9 cellular contexts compared by ENCODE assay signal in genomic region chrX:39645059-39645895, GRCh38.
A peak's percentile ranks its signal among the peaks of the same experiment; 100 is the strongest.
DNase-seq lines count a peak whose midpoint lies in the region; ATAC-seq and TF ChIP-seq lines count a peak whose summit lies in the region.
"Had no signal": no experiment of that assay in that cellular context is flagged by ENCODE, and none has a peak within 500 bp of the region (broad histone marks: within the 10 kb centered on the region; RNA-seq: fewer than 3 reads in every experiment).

No MANE protein-coding gene starts in this region.

- no peak for TF ChIP-seq POLR2A in NB4 (IDR thresholded peaks at IDR 0.05; ENCODE audit: extremely low read depth, insufficient read length)

- H4K20me1 ChIP-seq in fibroblast of lung (ENCODE audit: control insufficient read depth, extremely low read depth, insufficient read depth, low read length), result no peaks in the 10 kb centered on the region

- no peaks in the 10 kb centered on the region for H3K79me2 ChIP-seq in fibroblast of lung (ENCODE audit: control insufficient read depth, insufficient read depth, low read length)

- H3K9me3 Mint-ChIP-seq in CD8-positive, alpha-beta T cell, result no peaks in the 10 kb centered on the region

- peak overlapping the region; percentile 36 for H3K9ac ChIP-seq in fibroblast of lung (ENCODE audit: insufficient read depth, low read length)

- H3K4me3 ChIP-seq in BE2C (ENCODE audit: low read depth, low read length), result no peak overlapping the region
- H3K4me3 ChIP-seq in NB4 (ENCODE audit: low read depth, low read length), result no peak overlapping the region
- no peak overlapping the region for H3K4me3 ChIP-seq in fibroblast of lung (replicated peaks in 1 of 4; ENCODE audit: control extremely low read depth in 1 of 4, insufficient read depth in 1 of 4, low read depth in 3 of 4, low read length in 4 of 4)
- no peak overlapping the region for H3K4me3 ChIP-seq in CD8-positive, alpha-beta T cell (ENCODE audit: low read depth, low read length)

- DNase-seq in BE2C (peak; percentile 64), NB4 (ENCODE audit: low read depth) (peak; percentile 71), fibroblast of lung (ENCODE audit: low read depth in 2 of 2) (peak; percentile 82 to 83), renal cortical epithelial cell (ENCODE audit: low read depth) (peak; percentile 19), inferior parietal cortex (ENCODE audit: extremely low spot score) (no peak)
- DNase-seq in CD8-positive, alpha-beta T cell, result no peak
- DNase-seq: NCI-H1436 had no signal

- POLR2A ChIA-PET in CD8-positive, alpha-beta T cell (lab: Charles Lee), result no interaction called here

- H3K27me3 Mint-ChIP-seq in CD8-positive, alpha-beta T cell (ENCODE audit: low read depth), result no peaks in the 10 kb centered on the region

- no peak overlapping the region for H3K4me3 Mint-ChIP-seq in CD8-positive, alpha-beta T cell

- no peak for TF ChIP-seq CTCF in BE2C (IDR thresholded peaks at IDR 0.05; ENCODE audit: low read depth, low read length)
- TF ChIP-seq CTCF in NB4 (IDR thresholded peaks at IDR 0.05; ENCODE audit: low read depth, low read length), result no peak
- no peak for TF ChIP-seq CTCF in fibroblast of lung (conservative IDR thresholded peaks at IDR 0.05 in 1 of 2, IDR thresholded peaks at IDR 0.05 in 1 of 2; ENCODE audit: low read depth in 1 of 2, low read length in 2 of 2)
- no peak for TF ChIP-seq CTCF in CD8-positive, alpha-beta T cell (IDR thresholded peaks at IDR 0.05)

- no peak overlapping the region for H3K4me2 ChIP-seq in fibroblast of lung (ENCODE audit: extremely low read depth, insufficient read depth, low read length)

- no peaks in the 10 kb centered on the region for H3K27me3 ChIP-seq in BE2C
- H3K27me3 ChIP-seq in fibroblast of lung (ENCODE audit: control insufficient read depth, insufficient read depth, low read length), result no peaks in the 10 kb centered on the region
- no peaks in the 10 kb centered on the region for H3K27me3 ChIP-seq in CD8-positive, alpha-beta T cell (ENCODE audit: insufficient read depth, low read length)

- CTCF ChIA-PET in CD8-positive, alpha-beta T cell (lab: Charles Lee), result no interaction called here

- H3K27ac Mint-ChIP-seq in CD8-positive, alpha-beta T cell, result no peak overlapping the region

- peak overlapping the region; percentile 60 for H2AFZ ChIP-seq in fibroblast of lung (ENCODE audit: low read length)

- H3K4me1 ChIP-seq in BE2C (peaks cover 10% of the 10 kb centered on the region), fibroblast of lung (ENCODE audit: control insufficient read depth, extremely low read depth, insufficient read depth, low read length) (peaks cover 5% of the 10 kb centered on the region)
- no peaks in the 10 kb centered on the region for H3K4me1 ChIP-seq in CD8-positive, alpha-beta T cell (ENCODE audit: insufficient read depth, low read length)

- ATAC-seq in HG02870 (IDR thresholded peaks at IDR 0.05; ENCODE audit: unreplicated experiment), result no peak
- no peak for ATAC-seq in CD8-positive, alpha-beta T cell
- ATAC-seq in HG02571 (IDR thresholded peaks at IDR 0.05; ENCODE audit: unreplicated experiment), result no peak

- H3K36me3 ChIP-seq in BE2C (no peaks in the 10 kb centered on the region), fibroblast of lung (ENCODE audit: control insufficient read depth, insufficient read depth, low read length) (no peaks in the 10 kb centered on the region)
- no peaks in the 10 kb centered on the region for H3K36me3 ChIP-seq in CD8-positive, alpha-beta T cell (ENCODE audit: insufficient read depth, low read length)

- H3K27ac ChIP-seq in fibroblast of lung (ENCODE audit: insufficient read depth, low read length), result peak overlapping the region; percentile 72
- no peak overlapping the region for H3K27ac ChIP-seq in CD8-positive, alpha-beta T cell (ENCODE audit: low read depth, low read length)

- intact Hi-C loops in CD8-positive, alpha-beta T cell (cut with DNase I, micrococcal nuclease), result no loop called here

- H3K9me3 ChIP-seq in BE2C (no peaks in the 10 kb centered on the region; the same call in 1 of the 2 replicates), fibroblast of lung (ENCODE audit: control insufficient read depth, insufficient read depth, low read depth, low read length) (no peaks in the 10 kb centered on the region)
- no peaks in the 10 kb centered on the region for H3K9me3 ChIP-seq in CD8-positive, alpha-beta T cell (ENCODE audit: low read length)

- no peaks in the 10 kb centered on the region for H3K4me1 Mint-ChIP-seq in CD8-positive, alpha-beta T cell (ENCODE audit: low read depth)

- H3K36me3 Mint-ChIP-seq in CD8-positive, alpha-beta T cell, result no peaks in the 10 kb centered on the region

Comparison
In these comparisons a context has a peak if more than half of its experiments do, and no peak if none do; other contexts are left out.
1. DNase-seq: peak in BE2C (single experiment), NB4 (single experiment), fibroblast of lung (2 of 2) and renal cortical epithelial cell (single experiment); none in inferior parietal cortex (single experiment) and CD8-positive, alpha-beta T cell (0 of 7).